Comparison of ENCODE assay signal across 2 cellular contexts in genomic region chr5:168530751-168531150, GRCh38.
TF ChIP-seq lines count a peak whose summit lies in the region.

No MANE protein-coding gene starts in this region.

TF ChIP-seq in SK-N-SH, 30 proteins besides CTCF, POLR2A, EP300 and RAD21:
- peak; percentile 43; the same call in 1 of the 2 replicates for TF ChIP-seq USF1 (IDR thresholded peaks at IDR 0.05; ENCODE audit: borderline replicate concordance, low read depth)
- no peak for TF ChIP-seq TAF1 (IDR thresholded peaks at IDR 0.05; ENCODE audit: borderline replicate concordance, low read depth, low read length)

TF ChIP-seq in SK-N-SH treated with all-trans-retinoic acid at 6 μM for 48 hours, 23 proteins besides CTCF, POLR2A, EP300 and RAD21 (continued from another document):
- TF ChIP-seq CREB5 (CRISPR knock-in tag; IDR thresholded peaks at IDR 0.05; ENCODE audit: low read depth) (no peak), PPARA (CRISPR knock-in tag; IDR thresholded peaks at IDR 0.05; ENCODE audit: borderline replicate concordance) (no peak), RARB (CRISPR knock-in tag; IDR thresholded peaks at IDR 0.05) (no peak), CSRNP3 (CRISPR knock-in tag; IDR thresholded peaks at IDR 0.05) (no peak), ISL1 (CRISPR knock-in tag; IDR thresholded peaks at IDR 0.05) (no peak), ZNF565 (CRISPR knock-in tag; conservative IDR thresholded peaks at IDR 0.05; ENCODE audit: low read depth) (no peak), ZFP30 (CRISPR knock-in tag; IDR thresholded peaks at IDR 0.05) (no peak), TOX (CRISPR knock-in tag; IDR thresholded peaks at IDR 0.05; ENCODE audit: borderline replicate concordance) (no peak), TCF4 (CRISPR knock-in tag; IDR thresholded peaks at IDR 0.05; ENCODE audit: borderline replicate concordance) (no peak), GLIS3 (CRISPR knock-in tag; IDR thresholded peaks at IDR 0.05) (no peak), PATZ1 (CRISPR knock-in tag; IDR thresholded peaks at IDR 0.05; ENCODE audit: borderline replicate concordance) (no peak), ESRRG (CRISPR knock-in tag; IDR thresholded peaks at IDR 0.05) (no peak), TSHZ2 (CRISPR knock-in tag; IDR thresholded peaks at IDR 0.05) (no peak), CSDC2 (CRISPR knock-in tag; IDR thresholded peaks at IDR 0.05) (no peak), OSR1 (CRISPR knock-in tag; IDR thresholded peaks at IDR 0.05) (no peak), ZNF70 (CRISPR knock-in tag; IDR thresholded peaks at IDR 0.05) (no peak), POU6F1 (CRISPR knock-in tag; IDR thresholded peaks at IDR 0.05; ENCODE audit: borderline replicate concordance, low read depth) (no peak), ZFP3 (CRISPR knock-in tag; IDR thresholded peaks at IDR 0.05) (no peak), ARNTL (CRISPR knock-in tag; IDR thresholded peaks at IDR 0.05; ENCODE audit: borderline replicate concordance, low read depth) (no peak)
